18 cellular contexts compared by ENCODE assay signal in the genomic region with DNA sequence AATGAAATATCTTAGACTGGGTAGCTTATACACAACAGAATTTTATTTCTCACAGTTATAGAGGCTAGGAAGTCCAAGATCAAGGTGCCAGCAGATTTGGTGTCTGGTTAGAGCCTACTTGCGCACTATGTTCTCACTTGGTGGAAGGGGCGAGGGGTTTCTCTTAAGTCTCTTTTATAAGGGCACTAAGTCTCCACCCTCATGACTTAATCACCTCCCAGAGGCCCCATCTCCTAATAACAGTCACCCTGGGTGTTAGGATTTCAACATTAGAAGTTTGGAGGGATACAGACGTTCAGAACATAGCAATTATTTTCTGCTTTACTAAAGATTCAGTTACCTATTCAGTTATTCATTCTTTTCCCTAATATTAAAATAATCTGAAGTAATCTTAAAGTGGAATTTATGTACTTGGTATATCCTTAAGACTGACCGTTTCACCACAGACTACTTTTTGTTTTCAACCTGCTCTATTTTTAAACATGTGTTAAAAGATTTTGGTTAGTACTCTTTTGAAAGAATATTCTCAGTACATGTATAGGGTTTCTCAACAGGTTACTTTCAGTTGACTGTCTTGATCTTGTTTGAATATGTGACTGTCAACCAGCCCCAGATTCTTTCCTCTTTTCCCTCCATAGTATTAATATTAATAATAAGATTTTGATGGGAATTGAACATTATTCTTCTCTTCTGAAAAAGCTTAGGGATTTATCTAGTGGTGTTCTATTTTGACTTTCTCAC.
DNase-seq lines count a peak whose midpoint lies in the region; ATAC-seq, FAIRE-seq and TF ChIP-seq lines count a peak whose summit lies in the region.
"Had no signal": no experiment of that assay in that cellular context is flagged by ENCODE, and none has a peak within 500 bp of the region (broad histone marks: within the 10 kb centered on the region; RNA-seq: fewer than 3 reads in every experiment).

No MANE protein-coding gene starts in this region.

- no TSS peak for BruUV-seq in GM12878 (replicated peaks; lab: Mats Ljungman, UMichigan)

- RAD21 ChIA-PET in GM12878 (lab: Charles Lee; ENCODE audit: unreplicated experiment) = interaction anchor here (1.9 kb wide), 1 partner anchor 49 kb away, joined by 5 read pairs; no protein-coding TSS in a partner anchor

- no peaks in the 10 kb centered on the region; the same call in 2 of the 3 replicates for H3K9me3 ChIP-seq in GM12878 (replicated peaks; ENCODE audit: control insufficient read depth, insufficient read depth, low read length)
- H3K9me3 ChIP-seq: esophagus muscularis mucosa, lower lobe of right lung, neutrophil, thoracic aorta had no signal

- FAIRE-seq in GM12878 (lab: Jason Lieb, UNC) = peak; percentile 44
- FAIRE-seq: colon, H1 had no signal

- H3K4me3 ChIP-seq in GM12878 = 0 out of 2 replicates have a peak overlapping the region, but pooled peaks have one; percentile 2
- H3K4me3 ChIP-seq: esophagus muscularis mucosa, lower lobe of right lung, thoracic aorta had no signal

- peaks cover 0 to 5% of the 10 kb centered on the region in 2 experiments; a peak in 1 of 4 replicates for H3K36me3 ChIP-seq in GM12878 (ENCODE audit: control insufficient read depth in 2 of 2, insufficient read depth in 2 of 2, low read length in 1 of 2)
- H3K36me3 ChIP-seq: lower lobe of right lung, neutrophil, thoracic aorta had no signal

- H3K27me3 ChIP-seq in GM12878 (replicated peaks in 1 of 2; ENCODE audit: control insufficient read depth in 2 of 2, insufficient read depth in 2 of 2, low read length in 1 of 2) = no peaks in the 10 kb centered on the region
- H3K27me3 ChIP-seq: esophagus muscularis mucosa, neutrophil had no signal

- ATAC-seq in GM18873 (IDR thresholded peaks at IDR 0.05; ENCODE audit: low FRiP score, unreplicated experiment) (peak; percentile 56), GM21529 (IDR thresholded peaks at IDR 0.05; ENCODE audit: unreplicated experiment) (peak; percentile 71), HG03064 (IDR thresholded peaks at IDR 0.05; ENCODE audit: low read depth, unreplicated experiment) (peak; percentile 66), GM12878 (peak; percentile 81)
- ATAC-seq: activated naive CD8-positive, alpha-beta T cell treated with anti-CD3 and anti-CD28 coated beads, Interleukin-2, amount 50 U/mL, for 24 hours; CD8-positive, alpha-beta T cell; lower lobe of right lung had no signal

- SMC1A ChIA-PET in GM12878 (lab: Charles Lee; ENCODE audit: uncharacterized antibody, unreplicated experiment) = interaction anchor here (0.7 to 2.8 kb wide), 3 partner anchors 26 to 29 kb away, joined by 3 to 7 read pairs (median 3); no protein-coding TSS in a partner anchor

- POLR2A ChIA-PET in GM12878 (lab: Charles Lee) = no interaction called here

- no peaks in the 10 kb centered on the region for H4K20me1 ChIP-seq in GM12878 (ENCODE audit: control insufficient read depth, insufficient read depth)

- in situ Hi-C loops in GM12878 (cut with MboI) = no loop called here

- H3K9ac ChIP-seq in GM12878 (ENCODE audit: control insufficient read depth, insufficient read depth, low read length) = no peak overlapping the region; the same call in 1 of the 2 replicates

- peak; percentile 1 for DNase-seq in GM12878 (ENCODE audit: low read depth, low spot score)
- DNase-seq in SHP77 treated with DMSO at 0.1 percent for 48 hours (lab: John Stamatoyannopoulos, UW) = no peak
- DNase-seq in activated T-cell treated with anti-CD3 and anti-CD28 coated beads, Interleukin-2, amount 50 U/mL, for 48 hours = no peak
- no peak for DNase-seq in superior temporal gyrus (ENCODE audit: extremely low spot score)
- DNase-seq: activated naive CD8-positive, alpha-beta T cell treated with anti-CD3 and anti-CD28 coated beads, Interleukin-2, amount 50 U/mL, for 24 hours; CD8-positive, alpha-beta T cell; GF-D8; hypothalamus; lower lobe of right lung; NCI-H774 had no signal

- no peak for TF ChIP-seq POLR2A in GM12878 (IDR thresholded peaks at IDR 0.05; ENCODE audit: low read depth, low read length)

- H3K4me2 ChIP-seq in GM12878 (ENCODE audit: control insufficient read depth, insufficient read depth) = peak overlapping the region; percentile 46; the same call in 1 of the 2 replicates

- CTCF ChIA-PET in GM12878 (lab: Yijun Ruan, JAX) = interaction anchor here (0.7 to 4.3 kb wide), 4 partner anchors 26 to 50 kb away, joined by 3 to 18 read pairs (median 4); no protein-coding TSS in a partner anchor

- TF ChIP-seq CTCF in GM12878 (IDR thresholded peaks at IDR 0.05 in 2 of 3, conservative IDR thresholded peaks at IDR 0.05 in 1 of 3; ENCODE audit: control insufficient read depth in 2 of 3, extremely low read depth in 1 of 3, insufficient read depth in 1 of 3, low read depth in 3 of 3, low read length in 3 of 3) = no peak

- peak overlapping the region; percentile 76 for H3K27ac ChIP-seq in GM12878 (ENCODE audit: control insufficient read depth, insufficient read depth)
- H3K27ac ChIP-seq: esophagus muscularis mucosa, lower lobe of right lung, neutrophil, thoracic aorta had no signal

- no peak overlapping the region; the same call in 1 of the 2 replicates for H2AFZ ChIP-seq in GM12878 (ENCODE audit: control insufficient read depth, low read depth, low read length)

- WGBS in GM12878 (ENCODE audit: insufficient coverage, insufficient replicate concordance, low lambda C conversion rate, missing lambda C conversion rate) = 49% methylated on average over 4 of the region's 4 CpGs

- no peak for TF ChIP-seq EP300 in GM12878 (IDR thresholded peaks at IDR 0.05; ENCODE audit: borderline replicate concordance in 1 of 2, control insufficient read depth in 1 of 2, low read depth in 2 of 2, low read length in 2 of 2)

- peaks cover 13% of the 10 kb centered on the region for H3K4me1 ChIP-seq in GM12878 (ENCODE audit: control insufficient read depth, insufficient read depth, low read length)
- H3K4me1 ChIP-seq: lower lobe of right lung had no signal

- H3K79me2 ChIP-seq in GM12878 (ENCODE audit: control insufficient read depth, insufficient read depth, low read length) = no peaks in the 10 kb centered on the region

- no peak for TF ChIP-seq RAD21 in GM12878 (IDR thresholded peaks at IDR 0.05; ENCODE audit: insufficient read depth, low read depth, low read length)

- intact Hi-C loops in GM12878 (cut with micrococcal nuclease; ENCODE audit: unreplicated experiment) = no loop called here

TF ChIP-seq in GM12878, 131 proteins besides CTCF, POLR2A, EP300 and RAD21 (continues in another document):
- no peak for TF ChIP-seq E2F4 (IDR thresholded peaks at IDR 0.05; ENCODE audit: low read depth, low read length)
- TF ChIP-seq ZNF207 (IDR thresholded peaks at IDR 0.05; ENCODE audit: borderline replicate concordance) = no peak
- TF ChIP-seq HCFC1 (IDR thresholded peaks at IDR 0.05; ENCODE audit: low read length) = no peak
- no peak for TF ChIP-seq PAX5 (IDR thresholded peaks at IDR 0.05; ENCODE audit: borderline replicate concordance, low read depth, low read length)
- TF ChIP-seq MEF2A (IDR thresholded peaks at IDR 0.05; ENCODE audit: insufficient read depth, low read depth, low read length) = peak; percentile 74; the same call in 1 of the 2 replicates
- TF ChIP-seq ATF7 (IDR thresholded peaks at IDR 0.05; ENCODE audit: low read depth) = peak; percentile 51; the same call in 1 of the 2 replicates
- TF ChIP-seq LARP7 (IDR thresholded peaks at IDR 0.05) = no peak
- no peak for TF ChIP-seq POLR2AphosphoS2 (IDR thresholded peaks at IDR 0.05; ENCODE audit: low read depth, low read length)
- TF ChIP-seq BACH1 (IDR thresholded peaks at IDR 0.05; ENCODE audit: borderline replicate concordance) = no peak
- no peak for TF ChIP-seq ZNF384 (IDR thresholded peaks at IDR 0.05; ENCODE audit: borderline replicate concordance, low read depth, low read length)
- TF ChIP-seq, protein P1, sequence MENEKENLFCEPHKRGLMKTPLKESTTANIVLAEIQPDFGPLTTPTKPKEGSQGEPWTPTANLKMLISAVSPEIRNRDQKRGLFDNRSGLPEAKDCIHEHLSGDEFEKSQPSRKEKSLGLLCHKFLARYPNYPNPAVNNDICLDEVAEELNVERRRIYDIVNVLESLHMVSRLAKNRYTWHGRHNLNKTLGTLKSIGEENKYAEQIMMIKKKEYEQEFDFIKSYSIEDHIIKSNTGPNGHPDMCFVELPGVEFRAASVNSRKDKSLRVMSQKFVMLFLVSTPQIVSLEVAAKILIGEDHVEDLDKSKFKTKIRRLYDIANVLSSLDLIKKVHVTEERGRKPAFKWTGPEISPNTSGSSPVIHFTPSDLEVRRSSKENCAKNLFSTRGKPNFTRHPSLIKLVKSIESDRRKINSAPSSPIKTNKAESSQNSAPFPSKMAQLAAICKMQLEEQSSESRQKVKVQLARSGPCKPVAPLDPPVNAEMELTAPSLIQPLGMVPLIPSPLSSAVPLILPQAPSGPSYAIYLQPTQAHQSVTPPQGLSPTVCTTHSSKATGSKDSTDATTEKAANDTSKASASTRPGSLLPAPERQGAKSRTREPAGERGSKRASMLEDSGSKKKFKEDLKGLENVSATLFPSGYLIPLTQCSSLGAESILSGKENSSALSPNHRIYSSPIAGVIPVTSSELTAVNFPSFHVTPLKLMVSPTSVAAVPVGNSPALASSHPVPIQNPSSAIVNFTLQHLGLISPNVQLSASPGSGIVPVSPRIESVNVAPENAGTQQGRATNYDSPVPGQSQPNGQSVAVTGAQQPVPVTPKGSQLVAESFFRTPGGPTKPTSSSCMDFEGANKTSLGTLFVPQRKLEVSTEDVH (IDR thresholded peaks at IDR 0.05; ENCODE audit: low read depth, partially characterized antibody) = no peak
- TF ChIP-seq EGR1 (IDR thresholded peaks at IDR 0.05; ENCODE audit: borderline replicate concordance in 1 of 2, low read depth in 2 of 2, low read length in 2 of 2) = no peak
- TF ChIP-seq YBX1 (IDR thresholded peaks at IDR 0.05) = no peak
- TF ChIP-seq ATF3 (IDR thresholded peaks at IDR 0.05; ENCODE audit: borderline replicate concordance, extremely low read depth, low read depth, low read length) = no peak
- peak; percentile 52; the same call in 1 of the 2 replicates for TF ChIP-seq ZNF24 (IDR thresholded peaks at IDR 0.05)
